Comparison of ENCODE assay signal across 1 cellular context in the genomic region with DNA sequence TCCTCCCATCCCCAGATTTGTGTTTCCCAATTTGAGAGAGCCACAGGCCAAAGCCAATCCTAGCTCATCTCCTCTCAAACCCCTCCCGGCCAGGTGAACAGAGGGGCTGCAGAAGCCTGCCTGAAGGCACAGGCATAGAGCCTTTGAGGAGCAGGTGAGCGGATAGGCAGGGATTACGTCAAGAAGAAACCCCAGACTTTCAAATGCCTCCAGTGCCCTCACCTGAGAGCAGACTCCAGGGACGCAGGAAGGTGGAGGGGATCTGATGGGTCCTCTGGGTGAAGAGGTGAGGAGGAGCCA.
TF ChIP-seq lines count a peak whose summit lies in the region.

No MANE protein-coding gene starts in this region.

TF ChIP-seq in GM23338, 12 proteins besides CTCF, POLR2A, EP300 and RAD21 (continued from another document):
- no peak for TF ChIP-seq ZNF462 (CRISPR knock-in tag; IDR thresholded peaks at IDR 0.05)
